Comparison of ENCODE assay signal across 8 cellular contexts in the genomic region with DNA sequence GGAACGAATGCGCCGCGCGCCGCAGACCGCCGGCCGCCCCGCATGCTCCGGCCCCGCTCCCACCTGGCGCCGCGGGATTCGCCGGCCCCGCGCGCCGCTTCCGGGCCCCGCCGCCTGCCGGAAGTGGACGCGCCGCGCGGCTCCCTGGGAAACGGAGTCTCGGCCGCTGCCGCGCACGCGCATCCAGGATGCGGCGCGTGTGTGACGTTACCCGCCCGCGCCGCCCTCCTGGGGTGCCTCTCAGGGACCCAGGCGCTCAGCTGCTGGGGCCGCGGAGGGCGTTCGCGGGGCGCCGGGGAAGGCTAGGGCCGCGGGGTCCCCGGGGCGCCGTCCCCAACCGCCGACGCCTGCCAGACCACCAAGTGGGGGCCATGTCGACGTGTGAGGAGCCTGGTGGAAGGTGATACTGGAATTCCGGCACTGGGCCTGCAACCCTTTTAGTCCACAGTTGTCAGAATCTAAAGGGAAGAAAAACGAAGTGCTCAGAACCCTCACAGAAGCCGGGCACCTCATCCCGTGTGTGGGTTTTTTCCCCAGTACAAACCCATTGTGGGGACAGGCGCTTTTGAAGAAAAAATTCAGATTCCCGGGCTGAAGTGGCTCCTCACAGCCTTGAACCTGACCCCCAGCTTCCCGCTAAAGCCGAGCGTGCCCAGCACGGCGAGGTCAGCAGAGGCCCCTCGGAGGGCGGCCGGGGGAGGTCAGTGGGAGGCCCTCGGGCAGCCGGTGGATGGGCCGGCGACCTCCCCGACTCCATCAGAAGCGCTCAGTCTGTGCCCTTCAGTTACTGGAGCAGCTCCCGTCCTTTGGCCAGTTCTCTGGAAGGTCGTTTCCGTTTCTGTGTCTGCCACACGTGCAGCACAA. TPM values are rescaled to one million over a fixed set of nuclear protein-coding genes. Genes with fewer than 3 reads are reported as not detected.
A peak's percentile ranks its signal among the peaks of the same experiment; 100 is the strongest.
DNase-seq lines count a peak whose midpoint lies in the region; ATAC-seq and TF ChIP-seq lines count a peak whose summit lies in the region.

A gene with protein sequence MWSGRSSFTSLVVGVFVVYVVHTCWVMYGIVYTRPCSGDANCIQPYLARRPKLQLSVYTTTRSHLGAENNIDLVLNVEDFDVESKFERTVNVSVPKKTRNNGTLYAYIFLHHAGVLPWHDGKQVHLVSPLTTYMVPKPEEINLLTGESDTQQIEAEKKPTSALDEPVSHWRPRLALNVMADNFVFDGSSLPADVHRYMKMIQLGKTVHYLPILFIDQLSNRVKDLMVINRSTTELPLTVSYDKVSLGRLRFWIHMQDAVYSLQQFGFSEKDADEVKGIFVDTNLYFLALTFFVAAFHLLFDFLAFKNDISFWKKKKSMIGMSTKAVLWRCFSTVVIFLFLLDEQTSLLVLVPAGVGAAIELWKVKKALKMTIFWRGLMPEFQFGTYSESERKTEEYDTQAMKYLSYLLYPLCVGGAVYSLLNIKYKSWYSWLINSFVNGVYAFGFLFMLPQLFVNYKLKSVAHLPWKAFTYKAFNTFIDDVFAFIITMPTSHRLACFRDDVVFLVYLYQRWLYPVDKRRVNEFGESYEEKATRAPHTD (minus strand): TSS at position 125 of the 864 bp plus-strand sequence. CDS start 258 bp downstream, outside the sequence.

- DNase-seq in AML-193 (lab: John Stamatoyannopoulos, UW): peak; percentile 62 to 63
- peak; percentile 84 for DNase-seq in NCI-H510A (lab: John Stamatoyannopoulos, UW)
- peak; percentile 97 for DNase-seq in activated CD4-positive, alpha-beta T cell treated with anti-CD3 and anti-CD28 coated beads, Interleukin-2, amount 10 ng/mL, durations not matched to agents 24 days and 14 days
- peak; percentile 86 for DNase-seq in colonic mucosa
- peak; percentile 80 to 91 for DNase-seq in left colon
- peak; percentile 80 to 88 for DNase-seq in stimulated activated CD4-positive, alpha-beta T cell treated with anti-CD3 and anti-CD28 coated beads, Interleukin-1b, Interleukin-23, amount 100 ng/mL, for 4 hours (ENCODE audit: low read depth in 2 of 2)

- H3K27me3 Mint-ChIP-seq in activated CD4-positive, alpha-beta T cell treated with anti-CD3 and anti-CD28 coated beads, Interleukin-2, amount 10 ng/mL, durations not matched to agents 24 days and 14 days: no peaks in the 10 kb centered on the region

- TF ChIP-seq POLR2A in GM19099 (IDR thresholded peaks at IDR 0.05; ENCODE audit: extremely low read depth, insufficient read length, low read depth): peak; percentile 82

- no peaks in the 10 kb centered on the region for H3K27me3 ChIP-seq in colonic mucosa

- H3K9ac ChIP-seq in colonic mucosa (ENCODE audit: low read depth in 2 of 2, low read length in 2 of 2): peak within 1 kb of the TSS; percentile 84 to 91

- no peaks in the 10 kb centered on the region for H3K9me3 Mint-ChIP-seq in activated CD4-positive, alpha-beta T cell treated with anti-CD3 and anti-CD28 coated beads, Interleukin-2, amount 10 ng/mL, durations not matched to agents 24 days and 14 days

- H3K27ac ChIP-seq in colonic mucosa: peak within 1 kb of the TSS; percentile 61

- H3K36me3 Mint-ChIP-seq in activated CD4-positive, alpha-beta T cell treated with anti-CD3 and anti-CD28 coated beads, Interleukin-2, amount 10 ng/mL, durations not matched to agents 24 days and 14 days (ENCODE audit: low read depth): peaks cover 25% of the 10 kb centered on the region

- H3K4me3 ChIP-seq in colonic mucosa: peak within 1 kb of the TSS; percentile 97

- ATAC-seq in HG03378 (IDR thresholded peaks at IDR 0.05; ENCODE audit: unreplicated experiment): peak; percentile 55
- ATAC-seq in left colon: peak; percentile 95

- H3K4me3 Mint-ChIP-seq in activated CD4-positive, alpha-beta T cell treated with anti-CD3 and anti-CD28 coated beads, Interleukin-2, amount 10 ng/mL, durations not matched to agents 24 days and 14 days: peak within 1 kb of the TSS; percentile 92

- peaks cover 22% of the 10 kb centered on the region for H3K4me1 Mint-ChIP-seq in activated CD4-positive, alpha-beta T cell treated with anti-CD3 and anti-CD28 coated beads, Interleukin-2, amount 10 ng/mL, durations not matched to agents 24 days and 14 days

- no peaks in the 10 kb centered on the region for H3K9me3 ChIP-seq in colonic mucosa

- intact Hi-C loops in activated CD4-positive, alpha-beta T cell treated with anti-CD3 and anti-CD28 coated beads, Interleukin-2, amount 10 ng/mL, durations not matched to agents 24 days and 14 days (cut with micrococcal nuclease): loop anchor here (2.0 to 10.0 kb wide), 5 partner anchors 28 to 454 kb away; a partner anchor contains a TSS
- intact Hi-C loops in colonic mucosa (cut with DNase I) (no loop called here), left colon (cut with DNase I, micrococcal nuclease) (no loop called here)

- peak within 1 kb of the TSS; percentile 93 for H3K27ac Mint-ChIP-seq in activated CD4-positive, alpha-beta T cell treated with anti-CD3 and anti-CD28 coated beads, Interleukin-2, amount 10 ng/mL, durations not matched to agents 24 days and 14 days

- H3K36me3 ChIP-seq in colonic mucosa: peaks cover 7% of the 10 kb centered on the region

- peaks cover 12% of the 10 kb centered on the region for H3K4me1 ChIP-seq in colonic mucosa

- no peak for TF ChIP-seq CTCF in colonic mucosa (IDR thresholded peaks at IDR 0.05)

RNA-seq across cellular contexts. Expression of the gene that starts here (rescaled TPM):
- total RNA-seq in activated CD4-positive, alpha-beta T cell treated with anti-CD3 and anti-CD28 coated beads, Interleukin-2, amount 10 ng/mL, durations not matched to agents 24 days and 14 days: 113 and 114 TPM in 2 replicates
- total RNA-seq in colonic mucosa: 100 to 1,000 TPM in 1 of 2 donors, 10 to 100 TPM in 1; 80.1 to 138 TPM
- 100 to 1,000 TPM in 1 of 2 donors, 10 to 100 TPM in 1; 93.1 to 102 TPM for total RNA-seq in left colon

Comparison
In these comparisons a context has a peak if more than half of its experiments do, and no peak if none do; other contexts are left out.
1. Peak in every context shown above with its lines: DNase-seq, ATAC-seq, H3K4me3 ChIP-seq and H3K27ac ChIP-seq.